In the genomic region with DNA sequence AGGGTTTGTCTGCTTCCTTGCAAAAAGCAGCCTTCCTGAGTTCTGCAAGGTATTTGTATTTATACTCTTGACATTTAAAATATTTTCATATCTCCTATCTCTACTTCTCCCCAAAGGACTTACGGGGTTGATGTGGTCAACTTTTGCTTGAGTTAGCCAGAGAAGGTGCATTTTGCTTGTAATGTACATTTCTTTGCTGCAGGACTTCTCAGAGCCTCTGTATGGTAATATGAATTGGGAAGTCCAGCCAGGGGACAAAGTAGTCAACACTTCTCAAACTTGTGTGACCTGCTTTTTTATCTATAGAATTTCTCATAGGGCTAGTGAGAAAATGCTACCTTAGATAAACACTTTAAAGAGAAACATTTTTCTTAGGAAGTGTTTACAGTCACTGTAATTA, we compare ENCODE assay signal across 25 cellular contexts.
"Had no signal": no experiment of that assay in that cellular context is flagged by ENCODE, and none has a peak within 500 bp of the region (broad histone marks: within the 10 kb centered on the region; RNA-seq: fewer than 3 reads in every experiment).

No MANE protein-coding gene starts in this region.

- FAIRE-seq: urothelium cell line had no signal

- ATAC-seq: stimulated activated effector memory CD8-positive, alpha-beta T cell treated with anti-CD3 and anti-CD28 coated beads, Interleukin-12 subunit alpha, Interleukin-12 subunit beta, amount 100 ng/mL, for 72 hours; stimulated activated memory B cell treated with anti-CD40 and anti-IgM and Interleukin-4, amounts not matched to agents 10 μg/mL and 1 μg/mL and 100 μg/mL, for 72 hours; stimulated activated naive B cell treated with anti-CD40 and anti-IgM and Interleukin-4, amounts not matched to agents 10 μg/mL and 1 μg/mL and 100 μg/mL, for 72 hours; stimulated activated naive CD8-positive, alpha-beta T cell treated with anti-CD3 and anti-CD28 coated beads, Interleukin-15, amount 100 ng/mL, for 72 hours; stimulated activated naive CD8-positive, alpha-beta T cell treated with anti-CD3 and anti-CD28 coated beads, Interleukin-15, Interleukin-2, amounts not matched to agents 100 U/mL and 50 U/mL, for 24 hours; upper lobe of right lung had no signal

- H3K36me3 ChIP-seq: stomach, suprapubic skin, thoracic aorta, thyroid gland, tibial artery, tibial nerve, transverse colon, upper lobe of left lung, upper lobe of right lung, vagina had no signal

- H3K27me3 ChIP-seq: stomach, suprapubic skin, testis, thyroid gland, tibial artery, tibial nerve, transverse colon, upper lobe of left lung, upper lobe of right lung, vagina had no signal

- DNase-seq: stimulated activated CD4-positive, alpha-beta T cell treated with anti-CD3 and anti-CD28 coated beads, Interleukin-2, amount 100 ng/mL, for 48 hours; stimulated activated CD4-positive, alpha-beta T cell treated with anti-CD3 and anti-CD28 coated beads, Interleukin-4, amount 100 ng/mL, for 1 hour; stimulated activated CD4-positive, alpha-beta T cell treated with anti-CD3 and anti-CD28 coated beads, Interleukin-4, amount 100 ng/mL, for 24 hours; stimulated activated CD4-positive, alpha-beta T cell treated with anti-CD3 and anti-CD28 coated beads, Interleukin-4, amount 100 ng/mL, for 4 hours; stimulated activated CD8-positive, alpha-beta memory T cell treated with anti-CD3 and anti-CD28 coated beads, Interleukin-4, amount 100 ng/mL, for 48 hours; stimulated activated naive B cell treated with anti-CD40 and anti-IgM and Interleukin-4, amounts not matched to agents 10 μg/mL and 1 μg/mL and 100 μg/mL, for 72 hours; stimulated activated naive CD4-positive, alpha-beta T cell; stimulated activated naive CD4-positive, alpha-beta T cell treated with Interleukin-2 at 50 U/mL for 16 hours; stimulated activated naive CD8-positive, alpha-beta T cell treated with anti-CD3 and anti-CD28 coated beads, Interleukin-15, amount 100 ng/mL, for 72 hours; stimulated activated naive CD8-positive, alpha-beta T cell treated with anti-CD3 and anti-CD28 coated beads, Interleukin-15, Interleukin-2, amounts not matched to agents 100 U/mL and 50 U/mL, for 24 hours; stomach; substantia nigra; testis; thyroid gland; tibial artery; transverse colon; upper lobe of left lung; upper lobe of right lung had no signal

- H3K4me1 ChIP-seq: stomach, suprapubic skin, testis, thyroid gland, tibial artery, tibial nerve, transverse colon, upper lobe of left lung, upper lobe of right lung, vagina had no signal

- H3K9me3 ChIP-seq: suprapubic skin, testis, thyroid gland, transverse colon, vagina had no signal

- H3K4me3 ChIP-seq: stomach, suprapubic skin, testis, thoracic aorta, thyroid gland, tibial artery, tibial nerve, transverse colon, upper lobe of left lung, upper lobe of right lung, vagina had no signal

- H3K27ac ChIP-seq: stomach, suprapubic skin, testis, thoracic aorta, thyroid gland, tibial artery, tibial nerve, transverse colon, upper lobe of left lung, upper lobe of right lung, vagina had no signal
